ENCODE assay signal across 10 cellular contexts in the genomic region with DNA sequence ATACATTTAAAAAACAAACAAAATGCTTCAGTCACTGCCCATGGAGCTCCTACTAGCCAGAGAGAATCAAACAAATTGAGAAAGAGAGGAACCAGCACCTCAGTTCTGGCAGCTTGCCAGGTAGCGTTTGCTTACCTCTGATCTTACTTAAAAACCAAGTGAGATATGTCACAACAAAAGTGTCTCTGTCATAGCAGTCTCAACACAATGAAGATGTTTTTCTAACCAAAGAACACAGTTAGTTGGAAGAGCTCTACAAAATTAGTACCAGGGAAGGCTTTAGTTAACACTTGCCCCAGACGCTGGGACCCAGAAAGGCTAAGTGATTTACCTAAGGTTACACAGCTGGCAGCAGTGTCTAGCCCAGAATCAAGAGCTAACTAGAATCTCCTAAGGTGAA. TPM values are rescaled to one million over a fixed set of nuclear protein-coding genes. Genes with fewer than 3 reads are reported as not detected.
DNase-seq lines count a peak whose midpoint lies in the region; ATAC-seq and TF ChIP-seq lines count a peak whose summit lies in the region.
"Had no signal": no experiment of that assay in that cellular context is flagged by ENCODE, and none has a peak within 500 bp of the region (broad histone marks: within the 10 kb centered on the region; RNA-seq: fewer than 3 reads in every experiment).

No MANE protein-coding gene starts in this region.

- CTCF ChIA-PET in GM10248 (lab: Yijun Ruan, JAX) = interaction anchor here (1.2 kb wide), 1 partner anchor 15 kb away, joined by 3 read pairs; no protein-coding TSS in a partner anchor

- peaks cover 52% of the 10 kb centered on the region for H3K27me3 Mint-ChIP-seq in activated T-cell treated with anti-CD3 and anti-CD28 coated beads, Interleukin-2, amount 50 U/mL, for 4 hours (ENCODE audit: low read depth)

- no peak overlapping the region for H3K4me3 ChIP-seq in lung
- H3K4me3 ChIP-seq: cardiac muscle cell had no signal

- H3K4me1 Mint-ChIP-seq in activated T-cell treated with anti-CD3 and anti-CD28 coated beads, Interleukin-2, amount 50 U/mL, for 4 hours (ENCODE audit: low read depth) = peaks cover 26% of the 10 kb centered on the region

- POLR2A ChIA-PET in GM10248 (lab: Yijun Ruan, JAX) = no interaction called here

- peaks cover 1 to 8% of the 10 kb centered on the region in 2 donors for H3K4me1 ChIP-seq in lung (ENCODE audit: control insufficient read depth in 2 of 2, insufficient read depth in 2 of 2, low read length in 2 of 2)

- no peaks in the 10 kb centered on the region for H3K27me3 ChIP-seq in lung (ENCODE audit: control insufficient read depth, insufficient read depth)
- H3K27me3 ChIP-seq: cardiac muscle cell had no signal

- WGBS in lung, 2 donors = 24 to 28% methylated on average over 2 of the region's 2 CpGs

- ATAC-seq in activated T-cell treated with anti-CD3 and anti-CD28 coated beads, Interleukin-2, amount 50 U/mL, for 4 hours = no peak
- no peak for ATAC-seq in lung (ENCODE audit: insufficient read depth, low FRiP score)
- no peak for ATAC-seq in esophagus mucosa
- no peak for ATAC-seq in GM19452 (IDR thresholded peaks at IDR 0.05; ENCODE audit: unreplicated experiment)
- ATAC-seq: natural killer cell treated with Interleukin-12 subunit alpha and Interleukin-12 subunit beta and Interleukin-15 and Interleukin-18, amount 100 ng/mL, for 72 hours had no signal

- no peaks in the 10 kb centered on the region for H3K36me3 ChIP-seq in lung (ENCODE audit: control insufficient read depth in 2 of 2, insufficient read depth in 2 of 2, low read length in 2 of 2)
- H3K36me3 ChIP-seq: cardiac muscle cell had no signal

- H3K4me3 Mint-ChIP-seq in activated T-cell treated with anti-CD3 and anti-CD28 coated beads, Interleukin-2, amount 50 U/mL, for 4 hours = no peak overlapping the region
- H3K4me3 Mint-ChIP-seq: natural killer cell treated with Interleukin-12 subunit alpha and Interleukin-12 subunit beta and Interleukin-15 and Interleukin-18, amount 100 ng/mL, for 72 hours had no signal

- no peaks in the 10 kb centered on the region for H3K36me3 Mint-ChIP-seq in activated T-cell treated with anti-CD3 and anti-CD28 coated beads, Interleukin-2, amount 50 U/mL, for 4 hours (ENCODE audit: insufficient read depth)
- H3K36me3 Mint-ChIP-seq: natural killer cell treated with Interleukin-12 subunit alpha and Interleukin-12 subunit beta and Interleukin-15 and Interleukin-18, amount 100 ng/mL, for 72 hours had no signal

- DNase-seq in COR-L47 (lab: John Stamatoyannopoulos, UW) = peak; percentile 52
- DNase-seq in MV-4-11 (lab: John Stamatoyannopoulos, UW) = peak; percentile 22
- peak; percentile 11 for DNase-seq in activated T-cell treated with anti-CD3 and anti-CD28 coated beads, Interleukin-2, amount 50 U/mL, for 4 hours
- DNase-seq in lung (ENCODE audit: low spot score) = peak; percentile 45
- no peak for DNase-seq in GM10248 (ENCODE audit: extremely low spot score)
- DNase-seq in HuH-7 (ENCODE audit: low spot score) = no peak

- no peaks in the 10 kb centered on the region for H3K9me3 ChIP-seq in lung (ENCODE audit: control insufficient read depth in 2 of 2, insufficient read depth in 1 of 2, low read length in 1 of 2)

- TF ChIP-seq CTCF in lung (IDR thresholded peaks at IDR 0.05; ENCODE audit: control extremely low read depth, extremely low read depth) = no peak
- TF ChIP-seq CTCF in GM10248 (IDR thresholded peaks at IDR 0.05; ENCODE audit: control extremely low read depth, extremely low read depth, low read depth, missing control alignments) = no peak

- H3K27ac ChIP-seq in lung (ENCODE audit: low read depth in 1 of 2, low read length in 1 of 2) = peak overlapping the region in 1 of 2 donors; percentile 69
- H3K27ac ChIP-seq: cardiac muscle cell had no signal

- H3K9me3 Mint-ChIP-seq in activated T-cell treated with anti-CD3 and anti-CD28 coated beads, Interleukin-2, amount 50 U/mL, for 4 hours = no peaks in the 10 kb centered on the region
- H3K9me3 Mint-ChIP-seq: natural killer cell treated with Interleukin-12 subunit alpha and Interleukin-12 subunit beta and Interleukin-15 and Interleukin-18, amount 100 ng/mL, for 72 hours had no signal

RNA-seq across cellular contexts. Expression of gene DOCK4, which starts 3.4 kb away (rescaled TPM):
- 1 to 10 TPM; 1.1 to 2.1 (median 2.1) TPM for total RNA-seq in activated T-cell treated with anti-CD3 and anti-CD28 coated beads, Interleukin-2, amount 50 U/mL, for 4 hours
- total RNA-seq in lung (100 to 1,000 TPM in 1 of 2 donors, 10 to 100 TPM in 1; 59.2 to 163 TPM), esophagus mucosa (6.5 TPM)
- polyA plus RNA-seq in lung = 10 to 100 TPM; 18.7 to 21.4 TPM

RNA-seq across cellular contexts. Expression of gene ZNF277, which starts 3.7 kb away (rescaled TPM):
- 10 to 100 TPM; 11.3 to 13.9 (median 13.0) TPM for total RNA-seq in activated T-cell treated with anti-CD3 and anti-CD28 coated beads, Interleukin-2, amount 50 U/mL, for 4 hours
- total RNA-seq in lung (10 to 100 TPM; 23.0 to 47.6 TPM), esophagus mucosa (17.0 TPM)
- polyA plus RNA-seq in lung = 10 to 100 TPM; 11.9 to 26.8 TPM

Comparison
In these comparisons a context has a peak if more than half of its experiments do, and no peak if none do; other contexts are left out.
1. DNase-seq: peak in COR-L47 (single experiment), MV-4-11 (single experiment), activated T-cell treated with anti-CD3 and anti-CD28 coated beads, Interleukin-2, amount 50 U/mL, for 4 hours (single experiment) and lung (single experiment); none in GM10248 (single experiment) and HuH-7 (single experiment).